27 cellular contexts compared by ENCODE assay signal in genomic region chr2:18799397-18799796, GRCh38.
"Had no signal": no experiment of that assay in that cellular context is flagged by ENCODE, and none has a peak within 500 bp of the region (broad histone marks: within the 10 kb centered on the region; RNA-seq: fewer than 3 reads in every experiment).

No MANE protein-coding gene starts in this region.

- FAIRE-seq: endothelial cell of umbilical vein, urothelium cell line had no signal

- H3K27ac ChIP-seq: adrenal gland, foreskin keratinocyte, heart right ventricle, left ventricle myocardium inferior, neutrophil, ovary, right lobe of liver, skin epidermis, testis, transverse colon had no signal

- H3K4me1 Mint-ChIP-seq: activated naive CD8-positive, alpha-beta T cell treated with anti-CD3 and anti-CD28 coated beads for 36 hours; brain had no signal

- H3K9me3 ChIP-seq: adrenal gland, heart right ventricle, left ventricle myocardium inferior, neutrophil, ovary, right lobe of liver, testis, transverse colon had no signal

- H3K27me3 Mint-ChIP-seq: activated naive CD8-positive, alpha-beta T cell treated with anti-CD3 and anti-CD28 coated beads for 36 hours; brain had no signal

- ATAC-seq: foreskin keratinocyte; heart right ventricle; stimulated activated naive CD8-positive, alpha-beta T cell treated with anti-CD3 and anti-CD28 coated beads, Interleukin-15, Interleukin-2, amounts not matched to agents 100 U/mL and 50 U/mL, for 24 hours had no signal

- H3K27me3 ChIP-seq: adrenal gland, foreskin keratinocyte, heart right ventricle, neutrophil, ovary, right lobe of liver, testis, transverse colon had no signal

- H3K4me3 Mint-ChIP-seq: activated naive CD4-positive, alpha-beta T cell treated with anti-CD3 and anti-CD28 coated beads for 36 hours; activated naive CD8-positive, alpha-beta T cell treated with anti-CD3 and anti-CD28 coated beads for 36 hours; brain; nephron progenitor cell had no signal

- H3K36me3 ChIP-seq: adrenal gland, heart right ventricle, left ventricle myocardium inferior, neutrophil, ovary, right lobe of liver, transverse colon had no signal

- DNase-seq: activated CD4-positive, alpha-beta T cell treated with anti-CD3 and anti-CD28 coated beads for 4 hours; activated CD4-positive, alpha-beta T cell treated with anti-CD3 and anti-CD28 coated beads, Interleukin-2, amount 50 U/mL, for 4 hours; activated CD4-positive, CD25-positive, alpha-beta regulatory T cell; activated effector memory CD4-positive, alpha-beta T cell treated with Interleukin-2 at 50 U/mL for 16 hours; activated naive CD4-positive, alpha-beta T cell treated with anti-CD3 and anti-CD28 coated beads for 36 hours; activated naive CD8-positive, alpha-beta T cell treated with anti-CD3 and anti-CD28 coated beads for 36 hours; activated T-cell treated with anti-CD3 and anti-CD28 coated beads for 4 hours; adrenal gland; aorta; cortex of kidney; foreskin keratinocyte; heart right ventricle; left ventricle myocardium inferior; nephron progenitor cell; ovary; right lobe of liver; stimulated activated CD4-positive, alpha-beta T cell treated with anti-CD3 and anti-CD28 coated beads, Interleukin-12 subunit alpha, Interleukin-12 subunit beta, amount 100 ng/mL, for 4 hours; stimulated activated CD4-positive, alpha-beta T cell treated with anti-CD3 and anti-CD28 coated beads, Interleukin-4, amount 100 ng/mL, for 1 hour; stimulated activated naive CD8-positive, alpha-beta T cell treated with anti-CD3 and anti-CD28 coated beads, Interleukin-15, Interleukin-2, amounts not matched to agents 100 U/mL and 50 U/mL, for 24 hours; testis; transverse colon had no signal

- H3K36me3 Mint-ChIP-seq: activated naive CD8-positive, alpha-beta T cell treated with anti-CD3 and anti-CD28 coated beads for 36 hours; brain had no signal

- H3K9me3 Mint-ChIP-seq: activated naive CD4-positive, alpha-beta T cell treated with anti-CD3 and anti-CD28 coated beads for 36 hours; activated naive CD8-positive, alpha-beta T cell treated with anti-CD3 and anti-CD28 coated beads for 36 hours; brain had no signal

- H3K4me3 ChIP-seq: adrenal gland, heart right ventricle, left ventricle myocardium inferior, lung, ovary, right lobe of liver, skin epidermis, testis, transverse colon had no signal

- H3K27ac Mint-ChIP-seq: activated naive CD4-positive, alpha-beta T cell treated with anti-CD3 and anti-CD28 coated beads for 36 hours; activated naive CD8-positive, alpha-beta T cell treated with anti-CD3 and anti-CD28 coated beads for 36 hours; brain had no signal

- H3K4me1 ChIP-seq: adrenal gland, foreskin keratinocyte, heart right ventricle, left ventricle myocardium inferior, testis, transverse colon had no signal
